Comparison of ENCODE assay signal across 8 cellular contexts in genomic region chr3:194135806-194136518, GRCh38. TPM values are rescaled to one million over a fixed set of nuclear protein-coding genes. Genes with fewer than 3 reads are reported as not detected.
DNase-seq lines count a peak whose midpoint lies in the region; ATAC-seq, FAIRE-seq and TF ChIP-seq lines count a peak whose summit lies in the region.

HES1 (plus strand) TSS chr3:194136148; CDS start chr3:194136381, 233 bp downstream.

- H3K23ac ChIP-seq in H1 (ENCODE audit: insufficient read length), result no peak within 1 kb of the TSS

- FAIRE-seq in H1 (lab: Jason Lieb, UNC), result no peak

- no peak within 1 kb of the TSS for H2BK120ac ChIP-seq in H1 (replicated peaks; ENCODE audit: low read depth, low read length)

- CTCF ChIA-PET in H1 (lab: Charles Lee; ENCODE audit: partially characterized antibody), result interaction anchor here (0.5 to 4.8 kb wide), 15 partner anchors 31 to 506 kb away, joined by 3 to 20 read pairs (median 3); no protein-coding TSS in a partner anchor

- H3K56ac ChIP-seq in H1 (replicated peaks; ENCODE audit: insufficient read length, low read depth, low read length), result no peak within 1 kb of the TSS

- POLR2A ChIA-PET in H1 (lab: Charles Lee; ENCODE audit: partially characterized antibody), result interaction anchor here (0.6 to 4.1 kb wide), 15 partner anchors 21 to 356 kb away, joined by 3 to 19 read pairs (median 4); no protein-coding TSS in a partner anchor

- intact Hi-C loops in lower leg skin (cut with DNase I; ENCODE audit: low total_unique reads), result loop anchor here (5.0 to 10.0 kb wide), 2 partner anchors 179 to 354 kb away; no protein-coding TSS in a partner anchor

- peaks cover 0 to 15% of the 10 kb centered on the region in 2 experiments; a peak in 2 of 4 replicates for H3K79me2 ChIP-seq in H1 (ENCODE audit: control insufficient read depth in 1 of 2, insufficient read depth in 2 of 2, low read length in 2 of 2)

- no peaks in the 10 kb centered on the region for H3K9me3 ChIP-seq in H1 (ENCODE audit: insufficient read depth in 2 of 2, low read depth in 1 of 2, low read length in 1 of 2)

- peak within 1 kb of the TSS; percentile 83; the same call in 1 of the 2 replicates for H4K8ac ChIP-seq in H1 (ENCODE audit: extremely low read depth, insufficient read depth, low read length)

- peak within 1 kb of the TSS; percentile 14 for H4K5ac ChIP-seq in H1 (ENCODE audit: insufficient read length, low read depth, low read length)

- TF ChIP-seq EP300 in H1 (IDR thresholded peaks at IDR 0.05; ENCODE audit: borderline replicate concordance in 1 of 2, low read depth in 2 of 2, low read length in 2 of 2), result no peak

- H3K4ac ChIP-seq in H1 (replicated peaks; ENCODE audit: insufficient read length, low read depth, low read length), result no peak within 1 kb of the TSS

- peak within 1 kb of the TSS; percentile 83 for H4K91ac ChIP-seq in H1 (replicated peaks; ENCODE audit: insufficient read length, low read length)

- peaks cover 0 to 7% (median 2%) of the 10 kb centered on the region in 4 experiments; a peak in 2 of 8 replicates for H3K36me3 ChIP-seq in H1 (ENCODE audit: control insufficient read depth in 2 of 4, insufficient read depth in 4 of 4, low read length in 3 of 4)

- H3K4me1 ChIP-seq in H1 (replicated peaks in 1 of 4; ENCODE audit: control insufficient read depth in 3 of 4, insufficient read depth in 4 of 4, low read length in 3 of 4), result peaks cover 28 to 46% (median 28%) of the 10 kb centered on the region in 4 experiments

- H2BK12ac ChIP-seq in H1 (ENCODE audit: low read depth, low read length), result peak within 1 kb of the TSS; percentile 90; the same call in 1 of the 2 replicates

- peak within 1 kb of the TSS in 2 of 4 experiments; percentile 39 to 52; a peak in 3 of 7 replicates for H3K9ac ChIP-seq in H1 (replicated peaks in 1 of 4; ENCODE audit: extremely low read depth in 1 of 4, low read depth in 3 of 4, low read length in 3 of 4)

- peaks cover 0 to 24% (median 11%) of the 10 kb centered on the region in 4 experiments; a peak in 3 of 7 replicates for H3K27me3 ChIP-seq in H1 (replicated peaks in 1 of 4; ENCODE audit: control insufficient read depth in 3 of 4, extremely low read depth in 1 of 4, insufficient read depth in 3 of 4, low read length in 3 of 4)

- TF ChIP-seq POLR2A in H1 (IDR thresholded peaks at IDR 0.05; ENCODE audit: control extremely low read depth in 1 of 2, low read depth in 2 of 2, low read length in 2 of 2), result peak in 1 of 2 experiments; percentile 95; a peak in 2 of 3 replicates
- TF ChIP-seq POLR2A in lower leg skin (IDR thresholded peaks at IDR 0.05), result peak in 1 of 2 donors; percentile 79

- no peak within 1 kb of the TSS for H2BK20ac ChIP-seq in H1 (ENCODE audit: low read length)

- H3K14ac ChIP-seq in H1 (ENCODE audit: insufficient read length), result no peak within 1 kb of the TSS

- peaks cover 15% of the 10 kb centered on the region; the same call in 1 of the 2 replicates for H3K23me2 ChIP-seq in H1 (ENCODE audit: low read depth, low read length)

- H2BK15ac ChIP-seq in H1 (ENCODE audit: low read length), result no peak within 1 kb of the TSS

- no peak within 1 kb of the TSS for H3K27ac ChIP-seq in H1 (ENCODE audit: low read depth, low read length)

- peak; percentile 5 to 9; a peak in 1 of 4 replicates for TF ChIP-seq RAD21 in H1 (IDR thresholded peaks at IDR 0.05 in 1 of 2, conservative IDR thresholded peaks at IDR 0.05 in 1 of 2; ENCODE audit: low read depth in 2 of 2, low read length in 2 of 2)

- H2AFZ ChIP-seq in H1 (ENCODE audit: low read length), result no peak within 1 kb of the TSS

- H2BK5ac ChIP-seq in H1 (ENCODE audit: low read depth, low read length), result peak within 1 kb of the TSS; percentile 71; the same call in 1 of the 2 replicates

- H3K4me3 ChIP-seq in H1 (ENCODE audit: extremely low read depth in 1 of 4, insufficient read depth in 2 of 4, low read depth in 3 of 4, low read length in 4 of 4) (peak within 1 kb of the TSS; percentile 55 to 73 (median 62)), lower leg skin (ENCODE audit: low read depth, poor library complexity, severe bottlenecking) (peak within 1 kb of the TSS; percentile 67)

- TF ChIP-seq CTCF in GM10266 (IDR thresholded peaks at IDR 0.05; ENCODE audit: control insufficient read depth, insufficient read depth, low read depth, missing control alignments) (no peak), H1 (IDR thresholded peaks at IDR 0.05; ENCODE audit: control extremely low read depth in 1 of 3, insufficient read depth in 1 of 3, low read depth in 1 of 3, low read length in 3 of 3) (no peak), lower leg skin (IDR thresholded peaks at IDR 0.05) (no peak)

- H3K4me2 ChIP-seq in H1 (ENCODE audit: insufficient read depth in 1 of 2, low read depth in 2 of 2, low read length in 2 of 2), result peak within 1 kb of the TSS; percentile 86 to 96

- H4K20me1 ChIP-seq in H1 (replicated peaks in 1 of 2; ENCODE audit: control insufficient read depth in 1 of 2, insufficient read depth in 2 of 2, low read length in 2 of 2), result peaks cover 0 to 7% of the 10 kb centered on the region in 2 experiments

- peak; percentile 93 for DNase-seq in GM10266 (ENCODE audit: extremely low spot score)
- peak; percentile 100 for DNase-seq in NCI-H2196 treated with DMSO at 0.1 percent for 48 hours (lab: John Stamatoyannopoulos, UW; ENCODE audit: unreplicated experiment)
- DNase-seq in activated CD4-positive, CD25-positive, alpha-beta regulatory T cell treated with anti-CD3 and anti-CD28 coated beads, Interleukin-2, amount 50 U/mL, for 72 hours, result peak; percentile 45
- peak; percentile 87 to 91 for DNase-seq in H1 (ENCODE audit: low read depth in 1 of 2, low spot score in 2 of 2)
- DNase-seq in lower leg skin (ENCODE audit: low spot score in 2 of 2), result peak; percentile 94 to 98
- DNase-seq in stimulated activated CD4-positive, alpha-beta T cell treated with anti-CD3 and anti-CD28 coated beads, TNF-alpha, amount 100 ng/mL, for 48 hours (ENCODE audit: low read depth in 3 of 3), result peak in 2 of 3 donors; percentile 23 to 30

- H3K18ac ChIP-seq in H1 (ENCODE audit: extremely low read depth, low read length), result peak within 1 kb of the TSS; percentile 95; the same call in 1 of the 2 replicates

- WGBS in H1 (ENCODE audit: extremely low coverage in 1 of 2, insufficient coverage in 1 of 2, insufficient read length in 1 of 2, insufficient replicate concordance in 2 of 2, low coverage in 1 of 2, low lambda C conversion rate in 2 of 2, missing lambda C conversion rate in 1 of 2), 2 experiments, result 1% methylated on average over 29 of the region's 29 CpGs; no CpG with 5 or more reads in 1 of the 2 experiments
- 0 to 1% methylated on average over 29 of the region's 29 CpGs for WGBS in lower leg skin, 2 donors

- H3K79me1 ChIP-seq in H1 (ENCODE audit: low read depth, low read length), result no peaks in the 10 kb centered on the region

- ATAC-seq in HG03060 (IDR thresholded peaks at IDR 0.05; ENCODE audit: low read depth, unreplicated experiment), result peak; percentile 22
- no peak for ATAC-seq in GM19328 (IDR thresholded peaks at IDR 0.05; ENCODE audit: unreplicated experiment)

- H2AK5ac ChIP-seq in H1 (ENCODE audit: low read depth, low read length), result no peak within 1 kb of the TSS

TF ChIP-seq in H1, 55 proteins besides CTCF, POLR2A, EP300 and RAD21 (continues in another document):
- TF ChIP-seq CHD1 (IDR thresholded peaks at IDR 0.05; ENCODE audit: low read depth, low read length) (no peak), TAF7 (optimal IDR thresholded peaks at IDR 0.05; ENCODE audit: borderline replicate concordance, low read depth, low read length) (peak; percentile 93), SP4 (IDR thresholded peaks at IDR 0.05; ENCODE audit: low read length) (0 out of 2 replicates have a peak, but pooled peaks have one; percentile 60), POLR2AphosphoS5 (IDR thresholded peaks at IDR 0.05; ENCODE audit: low read depth, low read length) (peak; percentile 96), CREB1 (IDR thresholded peaks at IDR 0.05) (peak; percentile 64; the same call in 1 of the 2 replicates), ATF2 (IDR thresholded peaks at IDR 0.05; ENCODE audit: low read length) (peak; percentile 48; the same call in 1 of the 2 replicates), TBP (IDR thresholded peaks at IDR 0.05; ENCODE audit: low read depth, low read length) (peak; percentile 97)
- TF ChIP-seq, protein P1, sequence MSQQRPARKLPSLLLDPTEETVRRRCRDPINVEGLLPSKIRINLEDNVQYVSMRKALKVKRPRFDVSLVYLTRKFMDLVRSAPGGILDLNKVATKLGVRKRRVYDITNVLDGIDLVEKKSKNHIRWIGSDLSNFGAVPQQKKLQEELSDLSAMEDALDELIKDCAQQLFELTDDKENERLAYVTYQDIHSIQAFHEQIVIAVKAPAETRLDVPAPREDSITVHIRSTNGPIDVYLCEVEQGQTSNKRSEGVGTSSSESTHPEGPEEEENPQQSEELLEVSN (IDR thresholded peaks at IDR 0.05), result peak; percentile 87
- TF ChIP-seq, protein P2, sequence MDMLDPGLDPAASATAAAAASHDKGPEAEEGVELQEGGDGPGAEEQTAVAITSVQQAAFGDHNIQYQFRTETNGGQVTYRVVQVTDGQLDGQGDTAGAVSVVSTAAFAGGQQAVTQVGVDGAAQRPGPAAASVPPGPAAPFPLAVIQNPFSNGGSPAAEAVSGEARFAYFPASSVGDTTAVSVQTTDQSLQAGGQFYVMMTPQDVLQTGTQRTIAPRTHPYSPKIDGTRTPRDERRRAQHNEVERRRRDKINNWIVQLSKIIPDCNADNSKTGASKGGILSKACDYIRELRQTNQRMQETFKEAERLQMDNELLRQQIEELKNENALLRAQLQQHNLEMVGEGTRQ (IDR thresholded peaks at IDR 0.05; ENCODE audit: low read length), result no peak

RNA-seq across cellular contexts. Expression of gene HES1, which starts in this region (rescaled TPM):
- 12.2 and 12.9 TPM in 2 replicates for total RNA-seq in H1 (2021; fragmentation: NEBNext Ultra II Directional; extraction: Animal tissue kit (Norgen Biotek cat#: 25700))
- 7.9 and 9.9 TPM in 2 replicates for polyA plus RNA-seq in H1 (2011; rRNA removed)
- polyA plus RNA-seq in H1 (2011; cell fraction: cytosol; rRNA removed), result 8.8 TPM
- polyA plus RNA-seq in H1 (2011; cell fraction: nucleus; rRNA removed), result 12.0 TPM
- polyA plus RNA-seq in H1 (2012, experiment 1 of 2), result 9.3 to 13.8 TPM (median 11.0 TPM) in 4 replicates
- polyA plus RNA-seq in H1 (2012, experiment 2 of 2), result 14.2 TPM
- 16.5 TPM for polyA plus RNA-seq in H1 (2013, experiment 1 of 2)
- polyA plus RNA-seq in H1 (2013, experiment 2 of 2), result 15.9 TPM
- 4.8 and 5.7 TPM in 2 replicates for polyA minus RNA-seq in H1 (2011; rRNA and poly(A)+ RNA removed)
- polyA minus RNA-seq in H1 (2011; cell fraction: cytosol; rRNA and poly(A)+ RNA removed), result 17.6 TPM
- 18.8 TPM for polyA minus RNA-seq in H1 (2011; cell fraction: nucleus; rRNA and poly(A)+ RNA removed)
- total RNA-seq in lower leg skin, result 100 to 1,000 TPM; 145 to 366 (median 315) TPM

Comparison
In these comparisons a context has a peak if more than half of its experiments do, and no peak if none do; other contexts are left out.
1. RNA of gene HES1 (total RNA-seq): 145 to 366 TPM in lower leg skin; 12.2 to 12.9 TPM in H1; every median in the first group is over 10 times any median in the second.
2. DNase-seq: peak in every context shown above with its lines; median percentile 100 in NCI-H2196 treated with DMSO at 0.1 percent for 48 hours; 96 in lower leg skin; 93 in GM10266; 89 in H1; 45 in activated CD4-positive, CD25-positive, alpha-beta regulatory T cell treated with anti-CD3 and anti-CD28 coated beads, Interleukin-2, amount 50 U/mL, for 72 hours; 26 in stimulated activated CD4-positive, alpha-beta T cell treated with anti-CD3 and anti-CD28 coated beads, TNF-alpha, amount 100 ng/mL, for 48 hours.